8 cellular contexts compared by ENCODE assay signal in genomic region chr3:23944861-23945652, GRCh38. TPM values are rescaled to one million over a fixed set of nuclear protein-coding genes. Genes with fewer than 3 reads are reported as not detected.
DNase-seq lines count a peak whose midpoint lies in the region; ATAC-seq, FAIRE-seq and TF ChIP-seq lines count a peak whose summit lies in the region.

Gene NR1D2, plus strand, starts transcription at chr3:23945286. Its CDS starts 293 bp downstream, at chr3:23945579.

- H3K4me3 ChIP-seq in GM12865 (ENCODE audit: low read depth, low read length) (peak within 1 kb of the TSS; percentile 97), right cardiac atrium (ENCODE audit: low read length) (peak within 1 kb of the TSS; percentile 99)

- H3K9me3 ChIP-seq in right cardiac atrium (ENCODE audit: control insufficient read depth, low read length), result no peaks in the 10 kb centered on the region

- ATAC-seq in right cardiac atrium, result peak; percentile 80 to 81

- H3K27me3 ChIP-seq in right cardiac atrium (ENCODE audit: control insufficient read depth, insufficient read depth), result no peaks in the 10 kb centered on the region

- peak; percentile 93 for DNase-seq in GM12865 (ENCODE audit: low read depth)
- peak; percentile 84 for DNase-seq in HCEC 1CT
- DNase-seq in M059J (ENCODE audit: low read depth), result peak; percentile 74
- peak; percentile 56 to 90 (median 77) for DNase-seq in T-helper 2 cell
- DNase-seq in right cardiac atrium, result peak; percentile 87 to 95 (median 95)
- peak; percentile 88 for DNase-seq in putamen (ENCODE audit: low spot score)
- DNase-seq in urothelium cell line (ENCODE audit: low spot score), result peak; percentile 92

- H3K27ac ChIP-seq in angular gyrus (ENCODE audit: low read depth, low read length), result peak within 1 kb of the TSS; percentile 93
- peak within 1 kb of the TSS; percentile 95 for H3K27ac ChIP-seq in right cardiac atrium (ENCODE audit: low read length)

- intact Hi-C loops in right cardiac atrium (cut with DNase I), result no loop called here

- FAIRE-seq in urothelium cell line (lab: Jason Lieb, UNC), result no peak

- H3K4me1 ChIP-seq in right cardiac atrium (ENCODE audit: control insufficient read depth, insufficient read depth, low read length), result peaks cover 8% of the 10 kb centered on the region

- under 1% methylated on average over 86 of the region's 88 CpGs for WGBS in right cardiac atrium

- no peak for TF ChIP-seq CTCF in GM12865 (IDR thresholded peaks at IDR 0.05; ENCODE audit: insufficient read depth, low read depth, low read length, missing control alignments)

RNA-seq across cellular contexts. Expression of gene NR1D2, which starts in this region (rescaled TPM):
- 15.8 and 23.0 TPM in 2 replicates for total RNA-seq in M059J (2014; rRNA removed; shearing (Covaris generic))
- total RNA-seq in right cardiac atrium, result 10 to 100 TPM; 23.9 to 54.7 (median 37.1) TPM
- 11.9 TPM for polyA plus RNA-seq in right cardiac atrium

Comparison
In these comparisons a context has a peak if more than half of its experiments do, and no peak if none do; other contexts are left out.
1. Peak in every context shown above with its lines: DNase-seq, ATAC-seq, H3K4me3 ChIP-seq and H3K27ac ChIP-seq.